ENCODE assay signal across 8 cellular contexts in genomic region chr12:57590536-57590891, GRCh38. TPM values are rescaled to one million over a fixed set of nuclear protein-coding genes. Genes with fewer than 3 reads are reported as not detected.
DNase-seq lines count a peak whose midpoint lies in the region; TF ChIP-seq lines count a peak whose summit lies in the region.

No MANE protein-coding gene starts in this region.

- H3K4me1 ChIP-seq in adipocyte (ENCODE audit: control insufficient read depth, insufficient read depth, low read length): peaks cover 8% of the 10 kb centered on the region
- H3K4me1 ChIP-seq in liver (ENCODE audit: control insufficient read depth in 4 of 4, insufficient read depth in 4 of 4, low read length in 3 of 4): peaks cover 6 to 31% (median 18%) of the 10 kb centered on the region in 4 donors

- H3K27ac ChIP-seq in liver (ENCODE audit: low read depth in 1 of 2, low read length in 2 of 2): peak overlapping the region; percentile 54 to 55

- no peaks in the 10 kb centered on the region for H3K9me3 Mint-ChIP-seq in activated naive CD4-positive, alpha-beta T cell treated with anti-CD3 and anti-CD28 coated beads, Interleukin-2, amount 50 U/mL, for 24 hours
- no peaks in the 10 kb centered on the region for H3K9me3 Mint-ChIP-seq in type B pancreatic cell

- peak overlapping the region; percentile 88 for H3K4me3 Mint-ChIP-seq in activated naive CD4-positive, alpha-beta T cell treated with anti-CD3 and anti-CD28 coated beads, Interleukin-2, amount 50 U/mL, for 24 hours
- H3K4me3 Mint-ChIP-seq in type B pancreatic cell: peak overlapping the region; percentile 95

- TF ChIP-seq CTCF in liver (IDR thresholded peaks at IDR 0.05; ENCODE audit: low read depth, low read length, missing input control) (no peak), type B pancreatic cell (conservative IDR thresholded peaks at IDR 0.05) (no peak)

- H3K27me3 Mint-ChIP-seq in activated naive CD4-positive, alpha-beta T cell treated with anti-CD3 and anti-CD28 coated beads, Interleukin-2, amount 50 U/mL, for 24 hours: no peaks in the 10 kb centered on the region
- peaks cover 4% of the 10 kb centered on the region for H3K27me3 Mint-ChIP-seq in type B pancreatic cell

- WGBS in liver: 14% methylated on average over 4 of the region's 4 CpGs

- H3K9ac ChIP-seq in adipocyte (ENCODE audit: low read length): no peak overlapping the region
- no peak overlapping the region for H3K9ac ChIP-seq in liver (ENCODE audit: low read depth in 1 of 2, low read length in 2 of 2)

- peak overlapping the region; percentile 73 for H3K27ac Mint-ChIP-seq in activated naive CD4-positive, alpha-beta T cell treated with anti-CD3 and anti-CD28 coated beads, Interleukin-2, amount 50 U/mL, for 24 hours
- H3K27ac Mint-ChIP-seq in type B pancreatic cell: peak overlapping the region; percentile 92

- H3K4me1 Mint-ChIP-seq in activated naive CD4-positive, alpha-beta T cell treated with anti-CD3 and anti-CD28 coated beads, Interleukin-2, amount 50 U/mL, for 24 hours: peaks cover 25% of the 10 kb centered on the region
- peaks cover 16% of the 10 kb centered on the region for H3K4me1 Mint-ChIP-seq in type B pancreatic cell (ENCODE audit: unreplicated experiment)

- in situ Hi-C loops in G401 (cut with HindIII; ENCODE audit: low sequenced_read_pairs): no loop called here

- no peaks in the 10 kb centered on the region for H3K9me3 ChIP-seq in adipocyte (ENCODE audit: control insufficient read depth, low read length)
- no peaks in the 10 kb centered on the region for H3K9me3 ChIP-seq in liver (ENCODE audit: control insufficient read depth in 4 of 4, low read length in 3 of 4)

- DNase-seq in activated naive CD4-positive, alpha-beta T cell treated with Interleukin-2 at 50 U/mL for 16 hours: no peak
- DNase-seq in adipocyte (ENCODE audit: low read depth): no peak
- DNase-seq in type B pancreatic cell (ENCODE audit: extremely low spot score, unreplicated experiment): no peak
- DNase-seq in NCI-H446 (lab: John Stamatoyannopoulos, UW): no peak
- no peak for DNase-seq in iPS-NIHi11 (ENCODE audit: low spot score)
- DNase-seq in G401 (ENCODE audit: low spot score): no peak

- H3K36me3 Mint-ChIP-seq in activated naive CD4-positive, alpha-beta T cell treated with anti-CD3 and anti-CD28 coated beads, Interleukin-2, amount 50 U/mL, for 24 hours: no peaks in the 10 kb centered on the region
- H3K36me3 Mint-ChIP-seq in type B pancreatic cell: no peaks in the 10 kb centered on the region

- H3K27me3 ChIP-seq in adipocyte (replicated peaks; ENCODE audit: control insufficient read depth, insufficient read depth, low read length) (peaks cover 44% of the 10 kb centered on the region), liver (ENCODE audit: control insufficient read depth in 4 of 4, insufficient read depth in 4 of 4, low read length in 3 of 4) (no peaks in the 10 kb centered on the region)

- H3K36me3 ChIP-seq in adipocyte (ENCODE audit: control insufficient read depth, insufficient read depth, low read length, severe bottlenecking): no peaks in the 10 kb centered on the region
- H3K36me3 ChIP-seq in liver (ENCODE audit: control insufficient read depth in 4 of 4, insufficient read depth in 3 of 4, low read depth in 1 of 4, low read length in 3 of 4): peaks cover 0 to 6% (median 0%) of the 10 kb centered on the region in 4 donors

- H3K4me3 ChIP-seq in adipocyte (ENCODE audit: low read length) (peak overlapping the region; percentile 84), liver (ENCODE audit: low read depth in 1 of 3, low read length in 3 of 3) (peak overlapping the region; percentile 77 to 97 (median 95))

- TF ChIP-seq RAD21 in liver (IDR thresholded peaks at IDR 0.05): no peak

TF ChIP-seq in liver, 16 proteins besides CTCF, POLR2A, EP300 and RAD21:
- TF ChIP-seq FOXA2 (IDR thresholded peaks at IDR 0.05) (no peak), EGR1 (IDR thresholded peaks at IDR 0.05; ENCODE audit: low read depth in 2 of 2) (no peak), HNF4G (IDR thresholded peaks at IDR 0.05) (no peak), HNF4A (conservative IDR thresholded peaks at IDR 0.05) (no peak), RXRA (IDR thresholded peaks at IDR 0.05) (no peak), GABPA (IDR thresholded peaks at IDR 0.05 in 1 of 2, conservative IDR thresholded peaks at IDR 0.05 in 1 of 2) (no peak)
TF ChIP-seq in liver: peak in this region for 0.

RNA-seq across cellular contexts. Expression of gene PIP4K2C, which starts 0.5 kb away (rescaled TPM):
- total RNA-seq in liver (10 to 100 TPM in 1 of 2 donors, 1 to 10 TPM in 1; 6.5 to 11.9 TPM), type B pancreatic cell (ENCODE audit: low replicate concordance) (27.6 and 35.6 TPM in 2 replicates)
- polyA plus RNA-seq in liver: 10 to 100 TPM in 1 of 2 donors, 1 to 10 TPM in 1; 7.1 to 11.7 TPM
- 19.4 and 25.2 TPM in 2 replicates for total RNA-seq in G401 (2014; rRNA removed; shearing (Covaris generic))

RNA-seq across cellular contexts. Expression of gene DTX3, which starts 14.1 kb away (rescaled TPM):
- 1 to 10 TPM; 1.1 to 3.2 TPM for total RNA-seq in liver
- polyA plus RNA-seq in liver: 1 to 10 TPM; 1.1 to 1.7 TPM
- 21.5 and 65.5 TPM in 2 replicates for total RNA-seq in type B pancreatic cell (ENCODE audit: low replicate concordance)
- 21.9 and 23.0 TPM in 2 replicates for total RNA-seq in G401 (2014; rRNA removed; shearing (Covaris generic))

RNA-seq across cellular contexts. Expression of gene ARHGEF25, which starts 20.7 kb away (rescaled TPM):
- total RNA-seq in liver (1 to 10 TPM; 2.0 to 2.3 TPM), type B pancreatic cell (ENCODE audit: low replicate concordance) (4.7 and 34.6 TPM in 2 replicates)
- polyA plus RNA-seq in liver: 1 to 10 TPM in 1 of 2 donors, under 1 TPM in 1; 0.57 to 1.8 TPM
- 4.6 and 5.7 TPM in 2 replicates for total RNA-seq in G401 (2014; rRNA removed; shearing (Covaris generic))

RNA-seq across cellular contexts. Expression of gene KIF5A, which starts 40.7 kb away (rescaled TPM):
- total RNA-seq in liver: under 1 TPM in 1 of 2 donors, not detected in 1; 0.42 TPM
- under 1 TPM in 1 of 2 donors, not detected in 1; 0.01 TPM for polyA plus RNA-seq in liver
- total RNA-seq in type B pancreatic cell (ENCODE audit: low replicate concordance): 1.4 and 4.4 TPM in 2 replicates
- total RNA-seq in G401 (2014; rRNA removed; shearing (Covaris generic)): not detected in 2 replicates

RNA-seq across cellular contexts. Expression of gene B4GALNT1, which starts 42.5 kb away (rescaled TPM):
- under 1 TPM in 1 of 2 donors, not detected in 1; 0.25 TPM for total RNA-seq in liver
- polyA plus RNA-seq in liver: under 1 TPM; 0.11 to 0.30 TPM
- 0.64 and 5.9 TPM in 2 replicates for total RNA-seq in type B pancreatic cell (ENCODE audit: low replicate concordance)
- total RNA-seq in G401 (2014; rRNA removed; shearing (Covaris generic)): 12.4 and 19.8 TPM in 2 replicates
